In the genomic region with DNA sequence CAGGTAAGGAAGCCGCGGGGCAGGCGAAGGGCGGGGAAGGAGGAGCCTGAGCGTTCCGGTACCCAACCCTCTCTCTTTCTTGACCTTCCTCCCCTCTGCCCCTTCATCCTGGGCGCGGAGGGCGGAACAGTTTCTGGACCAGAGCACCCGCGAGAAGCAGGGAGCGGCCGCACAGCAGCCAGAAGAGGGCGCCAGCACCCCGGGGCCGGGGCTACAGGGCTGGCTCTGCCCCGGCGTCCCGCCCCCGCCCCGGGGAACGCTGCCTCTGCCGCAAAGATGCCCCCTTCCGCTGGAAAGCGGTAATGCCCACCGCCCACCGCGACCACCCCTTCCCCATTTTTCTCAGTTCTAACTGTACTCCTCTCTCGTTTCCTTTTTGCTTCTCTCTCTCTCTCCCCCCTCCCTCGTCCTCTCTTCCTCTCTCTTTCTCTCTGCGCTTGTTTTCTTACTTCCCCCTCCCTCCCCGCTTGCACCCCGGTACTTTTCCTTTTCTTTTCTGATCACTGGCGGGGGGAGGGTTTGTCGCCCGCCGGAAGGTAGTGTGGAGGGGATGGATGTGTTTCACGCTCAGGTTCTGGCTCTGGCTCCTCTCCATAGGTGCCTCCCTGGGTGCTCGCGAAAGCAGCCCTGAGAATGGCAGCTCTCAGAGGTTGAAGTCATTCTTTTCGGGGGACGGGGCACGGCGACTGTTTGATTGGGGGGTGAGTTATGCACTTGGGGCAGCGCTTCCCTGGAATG, we compare ENCODE assay signal across 8 cellular contexts. TPM values are rescaled to one million over a fixed set of nuclear protein-coding genes. Genes with fewer than 3 reads are reported as not detected.
DNase-seq lines count a peak whose midpoint lies in the region; ATAC-seq and TF ChIP-seq lines count a peak whose summit lies in the region.

No MANE protein-coding gene starts in this region.

- H4K12ac ChIP-seq in trophoblast cell (ENCODE audit: low read depth, low read length): peak overlapping the region; percentile 18

- H3K14ac ChIP-seq in trophoblast cell (ENCODE audit: low read length): no peak overlapping the region

- no peak overlapping the region for H3K23ac ChIP-seq in trophoblast cell (ENCODE audit: low read length)

- H4K91ac ChIP-seq in trophoblast cell (ENCODE audit: low read depth, low read length): no peak overlapping the region

- H2BK120ac ChIP-seq in trophoblast cell (ENCODE audit: insufficient read depth, low read length, poor library complexity): no peak overlapping the region

- TF ChIP-seq EP300 in tibial nerve (IDR thresholded peaks at IDR 0.05): peak in 1 of 2 donors; percentile 66

- H3K4ac ChIP-seq in trophoblast cell (ENCODE audit: low read depth, low read length): no peak overlapping the region

- peak in 1 of 2 donors; percentile 20 for TF ChIP-seq POLR2A in tibial nerve (IDR thresholded peaks at IDR 0.05)

- intact Hi-C loops in Right ventricle myocardium superior (cut with DNase I): no loop called here

- H2BK5ac ChIP-seq in trophoblast cell (ENCODE audit: low read depth, low read length, poor library complexity): no peak overlapping the region

- peaks cover 39% of the 10 kb centered on the region for H3K27me3 Mint-ChIP-seq in activated naive CD4-positive, alpha-beta T cell treated with anti-CD3 and anti-CD28 coated beads, Interleukin-2, amount 10 ng/mL, durations not matched to agents 7 days and 5 days

- peaks cover 3 to 9% of the 10 kb centered on the region in 2 experiments for H3K4me1 ChIP-seq in trophoblast cell (ENCODE audit: control insufficient read depth in 1 of 2, insufficient read depth in 2 of 2, low read length in 2 of 2)
- H3K4me1 ChIP-seq in tibial nerve: peaks cover 0 to 52% (median 16%) of the 10 kb centered on the region in 4 donors

- TF ChIP-seq CTCF in RWPE1 (conservative IDR thresholded peaks at IDR 0.05; ENCODE audit: low read depth) (peak; percentile 96), tibial nerve (IDR thresholded peaks at IDR 0.05) (peak; percentile 93 to 97 (median 96))

- H3K79me2 ChIP-seq in trophoblast cell (ENCODE audit: control insufficient read depth, insufficient read depth, low read length, poor library complexity): no peaks in the 10 kb centered on the region

- CTCF ChIA-PET in RWPE1 (lab: Yijun Ruan, JAX): interaction anchor here (0.6 to 1.4 kb wide), 12 partner anchors 10 to 830 kb away, joined by 3 to 11 read pairs (median 3); a partner anchor contains a TSS
- CTCF ChIA-PET in activated naive CD4-positive, alpha-beta T cell treated with anti-CD3 and anti-CD28 coated beads, Interleukin-2, amount 10 ng/mL, durations not matched to agents 7 days and 5 days (lab: Charles Lee): interaction anchor here (0.8 to 8.0 kb wide), 15 partner anchors 11 to 267 kb away, joined by 3 to 138 read pairs (median 5); a partner anchor contains a TSS

- H3K79me1 ChIP-seq in trophoblast cell (ENCODE audit: low read length): no peaks in the 10 kb centered on the region

- H4K8ac ChIP-seq in trophoblast cell (ENCODE audit: low read depth, low read length): no peak overlapping the region

- no peak overlapping the region for H2BK12ac ChIP-seq in trophoblast cell (ENCODE audit: low read length)

- peak; percentile 94 for DNase-seq in D341Med (ENCODE audit: low spot score)
- peak; percentile 88 for DNase-seq in HT1080 (ENCODE audit: low read depth)
- DNase-seq in RWPE1 (ENCODE audit: low spot score): peak; percentile 74
- peak; percentile 93 for DNase-seq in activated naive CD4-positive, alpha-beta T cell treated with anti-CD3 and anti-CD28 coated beads, Interleukin-2, amount 10 ng/mL, durations not matched to agents 7 days and 5 days
- peak; percentile 94 for DNase-seq in Right ventricle myocardium superior
- DNase-seq in trophoblast cell: peak; percentile 61 to 75
- peak; percentile 76 to 83 for DNase-seq in tibial nerve (ENCODE audit: low spot score in 2 of 2)

- H2AFZ ChIP-seq in trophoblast cell (ENCODE audit: insufficient read depth, low read length, poor library complexity): peak overlapping the region; percentile 56

- H3K27ac Mint-ChIP-seq in activated naive CD4-positive, alpha-beta T cell treated with anti-CD3 and anti-CD28 coated beads, Interleukin-2, amount 10 ng/mL, durations not matched to agents 7 days and 5 days: peak overlapping the region; percentile 93

- WGBS in trophoblast cell (ENCODE audit: extremely low coverage, insufficient coverage, insufficient read length): no CpG with 5 or more reads among the region's 45 CpGs
- 0 to 1% methylated on average over 29 to 43 of the region's 45 CpGs for WGBS in tibial nerve, 2 donors

- ATAC-seq in GM21381 (IDR thresholded peaks at IDR 0.05; ENCODE audit: unreplicated experiment): peak; percentile 95
- ATAC-seq in Right ventricle myocardium superior (ENCODE audit: poor library complexity): peak; percentile 99

- H3K36me3 ChIP-seq in trophoblast cell (ENCODE audit: control insufficient read depth in 1 of 2, insufficient read depth in 2 of 2, low read length in 2 of 2) (no peaks in the 10 kb centered on the region), tibial nerve (no peaks in the 10 kb centered on the region)

- H3K4me2 ChIP-seq in trophoblast cell (ENCODE audit: low read length): peak overlapping the region; percentile 80

- peak overlapping the region; percentile 53 for H3K27ac ChIP-seq in RWPE1
- H3K27ac ChIP-seq in trophoblast cell (ENCODE audit: low read depth, low read length): no peak overlapping the region
- H3K27ac ChIP-seq in tibial nerve: peak overlapping the region; percentile 28 to 87 (median 80)

- no peak overlapping the region for H2AK5ac ChIP-seq in trophoblast cell (ENCODE audit: low read length)

- peaks cover 16% of the 10 kb centered on the region for H3K9me3 Mint-ChIP-seq in activated naive CD4-positive, alpha-beta T cell treated with anti-CD3 and anti-CD28 coated beads, Interleukin-2, amount 10 ng/mL, durations not matched to agents 7 days and 5 days

- H3K36me3 Mint-ChIP-seq in activated naive CD4-positive, alpha-beta T cell treated with anti-CD3 and anti-CD28 coated beads, Interleukin-2, amount 10 ng/mL, durations not matched to agents 7 days and 5 days: peaks cover 21% of the 10 kb centered on the region

- H3K4me1 Mint-ChIP-seq in activated naive CD4-positive, alpha-beta T cell treated with anti-CD3 and anti-CD28 coated beads, Interleukin-2, amount 10 ng/mL, durations not matched to agents 7 days and 5 days: peaks cover 54% of the 10 kb centered on the region

- no peak overlapping the region for H3K9ac ChIP-seq in trophoblast cell (ENCODE audit: low read length)

- POLR2A ChIA-PET in RWPE1 (lab: Yijun Ruan, JAX; ENCODE audit: low non-redundant PET): no interaction called here

- H3K4me3 Mint-ChIP-seq in activated naive CD4-positive, alpha-beta T cell treated with anti-CD3 and anti-CD28 coated beads, Interleukin-2, amount 10 ng/mL, durations not matched to agents 7 days and 5 days: peak overlapping the region; percentile 98

- H3K18ac ChIP-seq in trophoblast cell (ENCODE audit: low read length): no peak overlapping the region

- H3K4me3 ChIP-seq in trophoblast cell (ENCODE audit: low read depth, low read length) (peak overlapping the region; percentile 46), tibial nerve (peak overlapping the region; percentile 54 to 80 (median 66))

- peaks cover 7% of the 10 kb centered on the region for H3K9me3 ChIP-seq in trophoblast cell (ENCODE audit: insufficient read depth, low read depth, low read length)
- peaks cover 0 to 7% (median 1%) of the 10 kb centered on the region in 4 donors for H3K9me3 ChIP-seq in tibial nerve

- H3K27me3 ChIP-seq in trophoblast cell (ENCODE audit: insufficient read depth, low read length) (peaks cover 67% of the 10 kb centered on the region), tibial nerve (peaks cover 0 to 43% of the 10 kb centered on the region in 2 donors)

RNA-seq across cellular contexts. Expression of a gene that starts 13.1 kb away (rescaled TPM):
- total RNA-seq in HT1080 (2014; rRNA removed; shearing (Covaris generic)): 15.0 and 18.6 TPM in 2 replicates
- 27.8 and 31.2 TPM in 2 replicates for polyA plus RNA-seq in HT1080 (2015; cell fraction: cytosol; rRNA removed)
- 82.5 and 91.3 TPM in 2 replicates for polyA plus RNA-seq in HT1080 (2015; cell fraction: nucleus; rRNA removed)
- total RNA-seq in Right ventricle myocardium superior (0.73 TPM), tibial nerve (10 to 100 TPM in 2 of 4 donors, 1 to 10 TPM in 2; 3.5 to 12.6 (median 10.3) TPM)
- polyA plus RNA-seq in trophoblast cell (2013): 0.03 and 0.10 TPM in 2 replicates
